10 cellular contexts compared by ENCODE assay signal in genomic region chr22:24294913-24295312, GRCh38. TPM values are rescaled to one million over a fixed set of nuclear protein-coding genes. Genes with fewer than 3 reads are reported as not detected.
DNase-seq lines count a peak whose midpoint lies in the region; ATAC-seq and TF ChIP-seq lines count a peak whose summit lies in the region.
"Not testable (repeated sequence)": the region's sequence is repeated elsewhere in the genome, so short reads cannot be mapped to it uniquely, and the experiment has no call there.
"Had no signal": no experiment of that assay in that cellular context is flagged by ENCODE, and none has a peak within 500 bp of the region (broad histone marks: within the 10 kb centered on the region; RNA-seq: fewer than 3 reads in every experiment).

No MANE protein-coding gene starts in this region.

- peak in 3 of 4 donors; percentile 16 to 68 (median 41) for ATAC-seq in heart left ventricle
- peak; percentile 82 for ATAC-seq in left lobe of liver

- not testable (repeated sequence) for H3K9ac ChIP-seq in colonic mucosa (ENCODE audit: low read depth in 2 of 2, low read length in 2 of 2); mucosa of rectum (ENCODE audit: low read depth in 1 of 2, low read length in 2 of 2)

- H3K36me3 ChIP-seq in SJSA1; colonic mucosa; heart left ventricle; right atrium auricular region; mucosa of rectum (ENCODE audit: control insufficient read depth in 2 of 2, insufficient read depth in 2 of 2, low read length in 2 of 2); thyroid gland: not testable (repeated sequence)

- H3K9me3 ChIP-seq in SJSA1 (replicated peaks); colonic mucosa; heart left ventricle; right atrium auricular region; mucosa of rectum (ENCODE audit: control insufficient read depth in 2 of 2, low read length in 2 of 2); thyroid gland: not testable (repeated sequence)

- DNase-seq in SJSA1 (ENCODE audit: low read depth in 1 of 2, low spot score in 2 of 2); colonic mucosa; heart left ventricle; right atrium auricular region (ENCODE audit: low spot score); left lobe of liver (ENCODE audit: low spot score); thyroid gland: not testable (repeated sequence)

- H3K4me1 ChIP-seq in SJSA1 (replicated peaks) (peaks cover 38% of the 10 kb centered on the region), heart left ventricle (peaks cover 3 to 65% (median 36%) of the 10 kb centered on the region in 12 donors), right atrium auricular region (peaks cover 0 to 63% of the 10 kb centered on the region in 2 donors), mucosa of rectum (ENCODE audit: control insufficient read depth in 2 of 2, insufficient read depth in 2 of 2, low read length in 2 of 2) (peaks cover 8 to 12% of the 10 kb centered on the region in 2 donors), thyroid gland (peaks cover 36 to 47% of the 10 kb centered on the region in 2 donors)
- not testable (repeated sequence) for H3K4me1 ChIP-seq in colonic mucosa

- not testable (repeated sequence) for TF ChIP-seq CTCF in colonic mucosa (IDR thresholded peaks at IDR 0.05); heart left ventricle (IDR thresholded peaks at IDR 0.05); right atrium auricular region (IDR thresholded peaks at IDR 0.05); thyroid gland (IDR thresholded peaks at IDR 0.05)

- intact Hi-C loops in colonic mucosa (cut with DNase I); heart left ventricle (cut with DNase I); thyroid gland (cut with DNase I): not testable (repeated sequence)

- H3K27ac ChIP-seq in SJSA1 (peak overlapping the region; percentile 3; the same call in 1 of the 2 replicates), colonic mucosa (peak overlapping the region; percentile 56), heart left ventricle (peak overlapping the region in 6 of 12 donors; percentile 7 to 49 (median 26)), right atrium auricular region (peak overlapping the region; percentile 21 to 74), mucosa of rectum (ENCODE audit: low read depth in 2 of 2, low read length in 2 of 2) (peak overlapping the region; percentile 55 to 61), thyroid gland (peak overlapping the region; percentile 17 to 28 (median 24))

- H3K4me3 ChIP-seq in SJSA1; colonic mucosa; heart left ventricle; right atrium auricular region; mucosa of rectum (ENCODE audit: low read length in 2 of 2); thyroid gland (replicated peaks in 1 of 3): not testable (repeated sequence)

- TF ChIP-seq POLR2A in heart left ventricle (IDR thresholded peaks at IDR 0.05); thyroid gland (IDR thresholded peaks at IDR 0.05): not testable (repeated sequence)

- WGBS in heart left ventricle, 4 donors: 6 to 25% (median 7%) methylated on average over 1 of the region's 1 CpG
- WGBS in thyroid gland, 2 donors: 11 to 19% methylated on average over 1 of the region's 1 CpG

- not testable (repeated sequence) for H3K27me3 ChIP-seq in SJSA1 (replicated peaks); colonic mucosa; heart left ventricle; right atrium auricular region; mucosa of rectum (ENCODE audit: control insufficient read depth in 2 of 2, insufficient read depth in 2 of 2, low read length in 2 of 2); thyroid gland

RNA-seq across cellular contexts. Expression of gene SPECC1L, which starts 24.3 kb away (rescaled TPM):
- 34.0 and 42.4 TPM in 2 replicates for total RNA-seq in SJSA1 (2014; rRNA removed; shearing (Covaris generic))
- total RNA-seq in colonic mucosa (10 to 100 TPM; 45.3 to 55.3 TPM), heart left ventricle (10 to 100 TPM; 25.4 to 65.3 (median 52.8) TPM), right atrium auricular region (10 to 100 TPM; 33.6 to 39.1 TPM), left lobe of liver (25.2 TPM), thyroid gland (100 to 1,000 TPM in 1 of 4 donors, 10 to 100 TPM in 3; 65.2 to 102 (median 69.2) TPM)
- 10 to 100 TPM in 1 of 2 donors, 1 to 10 TPM in 1; 9.8 to 22.3 TPM for polyA plus RNA-seq in heart left ventricle

RNA-seq across cellular contexts. Expression of gene GGT5, which starts 50.0 kb away (rescaled TPM):
- 0.66 TPM in 1 of 2 replicates, not detected in the other for total RNA-seq in SJSA1 (2014; rRNA removed; shearing (Covaris generic))
- 1 to 10 TPM; 2.6 to 3.7 TPM for total RNA-seq in colonic mucosa
- 10 to 100 TPM in 7 of 9 donors, 1 to 10 TPM in 2; 6.1 to 71.5 (median 15.5) TPM for total RNA-seq in heart left ventricle
- 10 to 100 TPM; 30.9 to 41.6 TPM for polyA plus RNA-seq in heart left ventricle
- 10 to 100 TPM; 36.2 to 58.7 TPM for total RNA-seq in right atrium auricular region
- total RNA-seq in left lobe of liver: 11.5 TPM
- 10 to 100 TPM; 59.0 to 99.3 (median 86.3) TPM for total RNA-seq in thyroid gland
- total RNA-seq: CD4-positive, alpha-beta memory T cell; Daoy; H4 had no signal
- polyA plus RNA-seq: CD4-positive, alpha-beta memory T cell had no signal
